19 cellular contexts compared by ENCODE assay signal in the genomic region with DNA sequence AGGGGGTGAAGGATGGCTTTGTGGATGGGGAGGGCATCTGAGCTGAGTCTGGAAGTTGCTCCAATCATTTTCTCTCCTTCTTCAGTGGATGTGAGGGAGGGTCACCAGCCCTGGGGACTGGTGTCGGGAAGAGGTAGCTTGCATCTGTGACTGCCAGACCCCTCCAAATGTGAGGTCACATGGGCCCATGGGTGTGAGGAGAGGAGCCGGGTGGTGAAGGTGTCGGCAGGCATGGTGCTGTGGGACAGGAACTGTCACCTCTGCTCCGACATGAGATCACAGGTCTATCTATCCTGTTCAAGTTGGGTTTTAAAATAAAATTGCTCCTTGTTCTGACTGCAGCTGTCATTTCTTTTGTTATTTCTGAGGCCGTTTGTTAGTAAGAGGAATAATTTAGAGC.
"Had no signal": no experiment of that assay in that cellular context is flagged by ENCODE, and none has a peak within 500 bp of the region (broad histone marks: within the 10 kb centered on the region; RNA-seq: fewer than 3 reads in every experiment).

No MANE protein-coding gene starts in this region.

- ATAC-seq: gastroesophageal sphincter; left colon; left ventricle myocardium superior; right cardiac atrium; stimulated activated effector memory CD8-positive, alpha-beta T cell treated with anti-CD3 and anti-CD28 coated beads, Interleukin-12 subunit alpha, Interleukin-12 subunit beta, amount 100 ng/mL, for 72 hours; stimulated activated naive CD8-positive, alpha-beta T cell treated with anti-CD3 and anti-CD28 coated beads, Interleukin-15, amount 100 ng/mL, for 72 hours had no signal

- DNase-seq: dermis blood vessel endothelial cell; esophagus squamous epithelium; foreskin fibroblast; left colon; left ventricle myocardium superior; mesenchymal stem cell; right cardiac atrium; stimulated activated CD4-positive, alpha-beta T cell treated with anti-CD3 and anti-CD28 coated beads, Interleukin-4, amount 100 ng/mL, for 1 hour; stimulated activated CD8-positive, alpha-beta memory T cell treated with anti-CD3 and anti-CD28 coated beads, Interleukin-4, amount 100 ng/mL, for 48 hours; stimulated activated naive CD8-positive, alpha-beta T cell treated with anti-CD3 and anti-CD28 coated beads, Interleukin-15, amount 100 ng/mL, for 72 hours; transverse colon had no signal

- H3K4me1 ChIP-seq: esophagus squamous epithelium, gastroesophageal sphincter, transverse colon had no signal

- H3K27me3 Mint-ChIP-seq: central memory CD8-positive, alpha-beta T cell; progenitor cell of endocrine pancreas; stimulated activated naive CD8-positive, alpha-beta T cell treated with anti-CD3 and anti-CD28 coated beads, Interleukin-15, amount 100 ng/mL, for 72 hours had no signal

- H3K36me3 ChIP-seq: esophagus squamous epithelium, gastroesophageal sphincter, ovary, thoracic aorta, transverse colon had no signal

- H3K9me3 ChIP-seq: ovary, thoracic aorta, transverse colon had no signal

- H3K4me3 ChIP-seq: esophagus squamous epithelium, gastroesophageal sphincter, lung, ovary, thoracic aorta, transverse colon had no signal

- H3K27me3 ChIP-seq: esophagus squamous epithelium, gastroesophageal sphincter, ovary, transverse colon had no signal

- H3K9me3 Mint-ChIP-seq: central memory CD8-positive, alpha-beta T cell; nephron had no signal

- H3K36me3 Mint-ChIP-seq: stimulated activated effector memory CD8-positive, alpha-beta T cell treated with anti-CD3 and anti-CD28 coated beads, Interleukin-12 subunit alpha, Interleukin-12 subunit beta, amount 100 ng/mL, for 72 hours had no signal

- H3K27ac Mint-ChIP-seq: nephron; progenitor cell of endocrine pancreas; stimulated activated effector memory CD8-positive, alpha-beta T cell treated with anti-CD3 and anti-CD28 coated beads, Interleukin-12 subunit alpha, Interleukin-12 subunit beta, amount 100 ng/mL, for 72 hours had no signal

- H3K27ac ChIP-seq: esophagus squamous epithelium, gastroesophageal sphincter, ovary, thoracic aorta, transverse colon had no signal

- H3K4me3 Mint-ChIP-seq: central memory CD8-positive, alpha-beta T cell; nephron; stimulated activated effector memory CD8-positive, alpha-beta T cell treated with anti-CD3 and anti-CD28 coated beads, Interleukin-12 subunit alpha, Interleukin-12 subunit beta, amount 100 ng/mL, for 72 hours; stimulated activated naive CD8-positive, alpha-beta T cell treated with anti-CD3 and anti-CD28 coated beads, Interleukin-15, amount 100 ng/mL, for 72 hours had no signal
